8 cellular contexts compared by ENCODE assay signal in the genomic region with DNA sequence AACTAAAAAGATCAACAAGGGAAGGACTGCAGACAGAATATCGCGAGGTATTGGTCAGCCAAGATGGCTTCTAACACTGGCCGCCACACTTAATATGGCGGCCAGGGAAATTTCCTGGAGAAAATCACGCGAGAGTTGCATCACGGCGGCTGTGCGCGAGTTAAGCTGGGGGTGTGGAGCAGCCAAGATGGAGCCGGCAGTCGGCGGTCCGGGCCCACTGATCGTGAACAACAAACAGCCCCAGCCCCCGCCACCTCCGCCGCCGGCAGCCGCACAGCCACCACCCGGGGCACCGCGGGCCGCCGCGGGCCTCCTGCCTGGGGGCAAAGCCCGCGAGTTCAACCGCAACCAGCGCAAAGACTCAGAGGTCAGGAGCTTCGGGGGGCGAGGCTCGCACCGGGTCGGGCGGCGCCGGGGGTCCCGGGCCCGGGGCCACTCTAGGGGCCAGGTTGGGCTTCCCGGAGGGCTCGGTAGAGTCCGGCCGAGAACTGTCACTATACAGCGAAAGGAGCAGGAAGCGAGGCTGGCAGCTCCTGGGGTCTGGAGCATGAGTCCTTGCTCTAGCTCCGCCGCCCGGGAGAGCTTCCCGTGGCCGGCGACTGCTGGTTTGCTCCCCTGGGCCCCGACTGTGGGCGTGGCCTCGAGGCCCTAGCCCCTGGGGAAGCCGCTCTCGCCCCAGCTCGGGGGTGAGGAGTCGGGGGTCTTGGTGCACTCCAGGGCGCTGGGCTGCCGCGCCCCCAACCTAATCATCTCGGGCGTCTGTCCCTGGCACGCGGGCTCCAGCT. TPM values are rescaled to one million over a fixed set of nuclear protein-coding genes. Genes with fewer than 3 reads are reported as not detected.
DNase-seq lines count a peak whose midpoint lies in the region; ATAC-seq, FAIRE-seq and TF ChIP-seq lines count a peak whose summit lies in the region.

STRIP1 (plus strand) TSS at position 174 of the 785 bp plus-strand sequence; CDS start at position 188, 14 bp downstream.

- FAIRE-seq in HTR-8/SVneo (lab: Jason Lieb, UNC), result no peak

- no peaks in the 10 kb centered on the region for H3K9me3 Mint-ChIP-seq in endodermal cell

- peak; percentile 77 for ATAC-seq in GM21360 (IDR thresholded peaks at IDR 0.05; ENCODE audit: unreplicated experiment)

- no peaks in the 10 kb centered on the region for H3K27me3 Mint-ChIP-seq in endodermal cell (ENCODE audit: insufficient read depth)

- H3K4me1 ChIP-seq in endodermal cell (ENCODE audit: control insufficient read depth, insufficient read depth, low read length), result peaks cover 3% of the 10 kb centered on the region

- H3K4me1 Mint-ChIP-seq in endodermal cell, result peaks cover 22% of the 10 kb centered on the region

- H3K9me3 ChIP-seq in endodermal cell (ENCODE audit: control insufficient read depth, low read length), result no peaks in the 10 kb centered on the region

- 0% methylated on average over 20 to 66 of the region's 66 CpGs for WGBS in endodermal cell (ENCODE audit: insufficient coverage in 1 of 2, insufficient read length in 1 of 2), 2 experiments

- peak within 1 kb of the TSS; percentile 97 for H3K4me3 ChIP-seq in endodermal cell (ENCODE audit: low read length)

- TF ChIP-seq CTCF in endodermal cell (conservative IDR thresholded peaks at IDR 0.05), result no peak

- H3K27me3 ChIP-seq in endodermal cell (ENCODE audit: control insufficient read depth, insufficient read depth, low read length, poor library complexity, severe bottlenecking), result no peaks in the 10 kb centered on the region

- peak within 1 kb of the TSS; percentile 93 for H3K9ac ChIP-seq in endodermal cell (ENCODE audit: extremely low read depth, low read length, poor library complexity, severe bottlenecking)

- peaks cover 29% of the 10 kb centered on the region for H3K36me3 Mint-ChIP-seq in endodermal cell (ENCODE audit: low read depth)

- peaks cover 29% of the 10 kb centered on the region for H3K36me3 ChIP-seq in endodermal cell (ENCODE audit: control insufficient read depth, insufficient read depth, low read length)

- peak within 1 kb of the TSS; percentile 91 for H3K27ac Mint-ChIP-seq in endodermal cell

- DNase-seq in COLO668 (lab: John Stamatoyannopoulos, UW; ENCODE audit: unreplicated experiment) (peak; percentile 95), HTR-8/SVneo (ENCODE audit: insufficient read length, low spot score) (peak; percentile 83), NOMO-1 treated with dmso at 0.1 percent for 144 hours (lab: John Stamatoyannopoulos, UW; ENCODE audit: unreplicated experiment) (peak; percentile 92), endodermal cell (peak; percentile 96), mesenteric fat pad (ENCODE audit: low spot score) (peak; percentile 97)
- DNase-seq in activated CD8-positive, alpha-beta memory T cell treated with anti-CD3 and anti-CD28 coated beads for 48 hours (ENCODE audit: low read depth in 2 of 3, low spot score in 2 of 3), result peak; percentile 72 to 80 (median 77)
- peak; percentile 71 for DNase-seq in stimulated activated CD8-positive, alpha-beta memory T cell treated with anti-CD3 and anti-CD28 coated beads, Interleukin-15, amount 100 ng/mL, for 24 hours (ENCODE audit: low read depth)

- peak within 1 kb of the TSS; percentile 82 for H3K4me3 Mint-ChIP-seq in endodermal cell

- H3K27ac ChIP-seq in endodermal cell (ENCODE audit: low read depth, low read length), result peak within 1 kb of the TSS; percentile 84

RNA-seq across cellular contexts. Expression of gene STRIP1, which starts in this region (rescaled TPM):
- 10 to 100 TPM; 64.9 to 66.1 TPM for total RNA-seq in endodermal cell
- polyA plus RNA-seq in endodermal cell (2013, experiment 1 of 2), result 61.2 TPM
- polyA plus RNA-seq in endodermal cell (2013, experiment 2 of 2), result 53.1 TPM
- 28.3 TPM for total RNA-seq in mesenteric fat pad

Comparison
In these comparisons a context has a peak if more than half of its experiments do, and no peak if none do; other contexts are left out.
1. Peak in every context shown above with its lines: DNase-seq, ATAC-seq, H3K4me3 ChIP-seq and H3K27ac ChIP-seq.